In genomic region chr18:56019156-56019555, GRCh38 we compare ENCODE assay signal across 28 cellular contexts.
"Had no signal": no experiment of that assay in that cellular context is flagged by ENCODE, and none has a peak within 500 bp of the region (broad histone marks: within the 10 kb centered on the region; RNA-seq: fewer than 3 reads in every experiment).

No MANE protein-coding gene starts in this region.

- H3K4me3 ChIP-seq: coronary artery, dorsolateral prefrontal cortex, esophagus squamous epithelium, gastroesophageal sphincter, heart left ventricle, hepatocyte, left lung, lower lobe of right lung, mucosa of descending colon had no signal

- H3K79me2 ChIP-seq: hepatocyte had no signal

- H2AFZ ChIP-seq: hepatocyte had no signal

- H3K4me3 Mint-ChIP-seq: immature natural killer cell, mesothelial cell of epicardium had no signal

- ATAC-seq: esophagus mucosa, foreskin keratinocyte, gastroesophageal sphincter, heart left ventricle, left colon, left lung, left ventricle myocardium superior, lower lobe of right lung, mucosa of descending colon had no signal

- H3K9me3 ChIP-seq: esophagus squamous epithelium, left lung, lower lobe of right lung had no signal

- H3K4me1 Mint-ChIP-seq: immature natural killer cell, mesothelial cell of epicardium had no signal

- H3K36me3 ChIP-seq: esophagus squamous epithelium, gastroesophageal sphincter, heart left ventricle, left lung, lower lobe of right lung had no signal

- H3K4me1 ChIP-seq: esophagus squamous epithelium, foreskin keratinocyte, gastroesophageal sphincter, lower lobe of right lung had no signal

- H3K27ac Mint-ChIP-seq: immature natural killer cell, mesothelial cell of epicardium had no signal

- FAIRE-seq: colon, endometrium, frontal cortex, kidney had no signal

- DNase-seq: dorsolateral prefrontal cortex; effector CD4-positive, alpha-beta T cell; effector memory CD4-positive, alpha-beta T cell; erythroblast; esophagus squamous epithelium; foreskin keratinocyte; heart left ventricle; hypothalamus; immature natural killer cell; islet precursor cell; kidney; kidney glomerular epithelial cell; left colon; left lung; left ventricle myocardium superior; lower lobe of right lung; mesenchymal stem cell; mucosa of descending colon; naive B cell had no signal

- H3K36me3 Mint-ChIP-seq: immature natural killer cell had no signal

- H3K4me2 ChIP-seq: hepatocyte had no signal

- H3K27me3 ChIP-seq: dorsolateral prefrontal cortex, esophagus squamous epithelium, foreskin keratinocyte, gastroesophageal sphincter, heart left ventricle, hepatocyte, left lung had no signal

- H3K27ac ChIP-seq: coronary artery, dorsolateral prefrontal cortex, epithelial cell of prostate, esophagus squamous epithelium, foreskin keratinocyte, gastroesophageal sphincter, heart left ventricle, hepatocyte, lower lobe of right lung had no signal
